In the genomic region with DNA sequence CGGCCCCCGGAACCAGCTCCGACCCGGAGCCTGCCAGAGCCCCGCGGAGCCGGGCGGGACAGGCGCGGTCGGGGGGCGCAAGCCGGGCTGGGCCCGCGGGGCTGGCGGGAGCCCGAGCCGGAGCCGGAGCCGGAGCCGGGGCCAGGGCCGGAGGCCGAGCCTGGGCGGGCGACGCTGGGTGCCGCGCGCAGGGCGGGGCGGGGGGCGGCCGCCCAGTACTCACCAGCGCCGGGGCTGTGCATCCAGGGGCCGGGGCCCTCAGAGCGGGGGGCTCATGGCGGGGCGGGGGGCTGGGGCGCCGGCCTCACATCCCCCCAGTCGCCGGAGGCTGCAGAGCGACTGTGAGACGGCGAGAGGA, we compare ENCODE assay signal across 8 cellular contexts. TPM values are rescaled to one million over a fixed set of nuclear protein-coding genes. Genes with fewer than 3 reads are reported as not detected.
DNase-seq lines count a peak whose midpoint lies in the region; ATAC-seq and TF ChIP-seq lines count a peak whose summit lies in the region.

No MANE protein-coding gene starts in this region.

- no peaks in the 10 kb centered on the region for H3K9me3 ChIP-seq in HCT116 (ENCODE audit: control insufficient read depth in 1 of 2, insufficient read depth in 1 of 2, low read depth in 1 of 2, low read length in 2 of 2)
- H3K9me3 ChIP-seq in hepatocyte (ENCODE audit: low read depth), result no peaks in the 10 kb centered on the region

- H3K36me3 Mint-ChIP-seq in WTC11, result no peaks in the 10 kb centered on the region; the same call in 1 of the 2 replicates

- POLR2A ChIA-PET in AG04449 (lab: Yijun Ruan, JAX) (interaction anchor here (1.0 to 3.4 kb wide), 6 partner anchors 10 to 62 kb away, joined by 3 to 14 read pairs (median 10); no protein-coding TSS in a partner anchor), HCT116 (lab: Charles Lee) (interaction anchor here (1.8 kb wide), 1 partner anchor 12 kb away, joined by 9 read pairs; no protein-coding TSS in a partner anchor), WTC11 (lab: Charles Lee) (interaction anchor here (0.6 to 1.7 kb wide), 4 partner anchors 8 to 1564 kb away, joined by 3 to 8 read pairs (median 4); no protein-coding TSS in a partner anchor)

- peaks cover 33 to 74% of the 10 kb centered on the region in 2 experiments for H3K4me1 ChIP-seq in HCT116 (ENCODE audit: control insufficient read depth in 1 of 2, insufficient read depth in 2 of 2, low read length in 2 of 2)
- H3K4me1 ChIP-seq in hepatocyte (ENCODE audit: insufficient read depth), result peaks cover 53% of the 10 kb centered on the region

- no peaks in the 10 kb centered on the region for H4K20me1 ChIP-seq in HCT116 (ENCODE audit: insufficient read depth)
- peaks cover 2% of the 10 kb centered on the region for H4K20me1 ChIP-seq in hepatocyte (ENCODE audit: insufficient read depth, poor library complexity, severe bottlenecking)

- TF ChIP-seq RAD21 in HCT116 (IDR thresholded peaks at IDR 0.05; ENCODE audit: low read depth), result no peak

- intact Hi-C loops in HCT116 (cut with micrococcal nuclease), result no loop called here

- RAD21 ChIA-PET in HCT116 (lab: Charles Lee; ENCODE audit: low non-redundant PET in 1 of 2, low total read pairs in 2 of 2, uncharacterized antibody in 2 of 2, unreplicated experiment in 2 of 2), result no interaction called here

- peaks cover 12% of the 10 kb centered on the region for H3K27me3 Mint-ChIP-seq in WTC11 (ENCODE audit: low read depth)

- H2AFZ ChIP-seq in HCT116 (ENCODE audit: low read depth, low read length, poor library complexity, severe bottlenecking) (no peak overlapping the region), hepatocyte (peak overlapping the region; percentile 37)

- no peaks in the 10 kb centered on the region for H3K9me3 Mint-ChIP-seq in WTC11

- DNase-seq in AG04449 (ENCODE audit: low read depth, low spot score) (no peak), HCT116 (ENCODE audit: low read depth, low spot score) (no peak), WTC11 (ENCODE audit: low spot score) (no peak), hepatocyte (ENCODE audit: low spot score) (no peak), GM03348 (ENCODE audit: low spot score) (no peak)
- no peak for DNase-seq in stimulated activated naive CD8-positive, alpha-beta T cell treated with anti-CD3 and anti-CD28 coated beads, Interleukin-15, Interleukin-2, amounts not matched to agents 100 U/mL and 50 U/mL, for 24 hours
- DNase-seq in stimulated activated naive CD4-positive, alpha-beta T cell treated with Interleukin-2 at 50 U/mL for 16 hours (lab: John Stamatoyannopoulos, UW), result no peak

- ATAC-seq in HCT116, result peak; percentile 43
- ATAC-seq in WTC11, result peak; percentile 3
- peak; percentile 1 for ATAC-seq in stimulated activated naive CD8-positive, alpha-beta T cell treated with anti-CD3 and anti-CD28 coated beads, Interleukin-15, Interleukin-2, amounts not matched to agents 100 U/mL and 50 U/mL, for 24 hours
- no peak for ATAC-seq in HG03342 (IDR thresholded peaks at IDR 0.05; ENCODE audit: unreplicated experiment)

- H3K9me2 ChIP-seq in HCT116 (ENCODE audit: insufficient read depth), result no peaks in the 10 kb centered on the region
- H3K9me2 ChIP-seq in hepatocyte (replicated peaks; ENCODE audit: insufficient read depth), result no peaks in the 10 kb centered on the region

- H3K79me2 ChIP-seq in HCT116 (ENCODE audit: insufficient read depth, low read length) (peaks cover 51% of the 10 kb centered on the region), hepatocyte (peaks cover 66% of the 10 kb centered on the region)

- no peaks in the 10 kb centered on the region for H3K36me3 ChIP-seq in HCT116 (ENCODE audit: control insufficient read depth in 1 of 2, insufficient read depth in 2 of 2, low read length in 2 of 2)
- H3K36me3 ChIP-seq in hepatocyte (replicated peaks; ENCODE audit: insufficient read depth, low read depth), result no peaks in the 10 kb centered on the region

- CTCF ChIA-PET in AG04449 (lab: Yijun Ruan, JAX) (interaction anchor here (3.1 to 39.4 kb wide), 2 partner anchors 12 to 15 kb away, joined by 18 to 751 read pairs; no protein-coding TSS in a partner anchor), HCT116 (lab: Charles Lee) (interaction anchor here (0.7 to 0.9 kb wide), 2 partner anchors 77 to 85 kb away, joined by 4 to 5 read pairs; partner anchors contain the start of gene VDR), WTC11 (lab: Charles Lee) (interaction anchor here (0.7 to 7.6 kb wide), 10 partner anchors 9 to 130 kb away, joined by 3 to 134 read pairs (median 5); partner anchors contain the start of genes RAPGEF3 and VDR)

- H3K4me3 ChIP-seq in AG04449 (ENCODE audit: low read depth, low read length) (peak overlapping the region; percentile 84), HCT116 (replicated peaks in 1 of 2; ENCODE audit: low read depth in 1 of 2, low read length in 2 of 2) (peak overlapping the region; percentile 70 to 86), hepatocyte (peak overlapping the region; percentile 51)

- TF ChIP-seq CTCF in AG04449 (IDR thresholded peaks at IDR 0.05; ENCODE audit: insufficient read depth, low read length, missing control alignments) (no peak), HCT116 (IDR thresholded peaks at IDR 0.05 in 2 of 3, conservative IDR thresholded peaks at IDR 0.05 in 1 of 3; ENCODE audit: borderline replicate concordance in 1 of 3, insufficient read depth in 1 of 3, low read depth in 2 of 3, low read length in 2 of 3) (no peak), WTC11 (IDR thresholded peaks at IDR 0.05) (no peak), hepatocyte (IDR thresholded peaks at IDR 0.05; ENCODE audit: poor library complexity) (no peak)

- no TSS peak for BruUV-seq in HCT116 (replicated peaks; lab: Mats Ljungman, UMichigan)

- peak overlapping the region; percentile 98 for H3K27ac ChIP-seq in HCT116 (ENCODE audit: low read depth, low read length)
- peak overlapping the region; percentile 98 for H3K27ac ChIP-seq in hepatocyte

- peak overlapping the region; percentile 97 for H3K9ac ChIP-seq in HCT116 (ENCODE audit: low read length)

- H3K4me1 Mint-ChIP-seq in WTC11, result peaks cover 59% of the 10 kb centered on the region

- no peak overlapping the region for H3K27ac Mint-ChIP-seq in WTC11

- 0% methylated on average over 5 of the region's 46 CpGs for WGBS in hepatocyte (ENCODE audit: low lambda C conversion rate, missing lambda C conversion rate)

- no peak overlapping the region for H3K4me3 Mint-ChIP-seq in WTC11

- H3K27me3 ChIP-seq in HCT116 (ENCODE audit: insufficient read depth, low read length), result no peaks in the 10 kb centered on the region
- no peaks in the 10 kb centered on the region for H3K27me3 ChIP-seq in hepatocyte

- H3K4me2 ChIP-seq in HCT116 (ENCODE audit: low read length) (peak overlapping the region; percentile 100), hepatocyte (peak overlapping the region; percentile 95)

- TF ChIP-seq POLR2A in HCT116 (IDR thresholded peaks at IDR 0.05; ENCODE audit: borderline replicate concordance, extremely low read depth, insufficient read depth, insufficient read length), result no peak

TF ChIP-seq in HCT116, 20 proteins besides CTCF, POLR2A, EP300 and RAD21:
- TF ChIP-seq ZFX (IDR thresholded peaks at IDR 0.05) (peak; percentile 86), EZH2 (IDR thresholded peaks at IDR 0.05) (no peak), EGR1 (IDR thresholded peaks at IDR 0.05; ENCODE audit: low read depth) (no peak)

TF ChIP-seq in WTC11, 78 proteins besides CTCF, POLR2A, EP300 and RAD21:
- no peak for TF ChIP-seq NR2C2 (CRISPR knock-in tag; IDR thresholded peaks at IDR 0.05)
- no peak for TF ChIP-seq MAX (CRISPR knock-in tag; IDR thresholded peaks at IDR 0.05)
- TF ChIP-seq GRHL2 (CRISPR knock-in tag; IDR thresholded peaks at IDR 0.05; ENCODE audit: insufficient replicate concordance, severe bottlenecking), result no peak
- TF ChIP-seq ZNF416 (CRISPR knock-in tag; IDR thresholded peaks at IDR 0.05), result no peak
- TF ChIP-seq ZNF423 (CRISPR knock-in tag; IDR thresholded peaks at IDR 0.05), result peak; percentile 12; the same call in 1 of the 2 replicates

RNA-seq across cellular contexts. Expression of gene HDAC7, which starts 0.2 kb away (rescaled TPM):
- total RNA-seq in HCT116 (2021; ENCODE audit: unreplicated experiment), result 38.1 TPM
- 23.3 and 24.6 TPM in 2 replicates for polyA plus RNA-seq in HCT116 (2012)
- total RNA-seq in WTC11 (2021), result 89.9 to 111 TPM (median 94.7 TPM) in 3 replicates
- total RNA-seq in hepatocyte, result 17.9 and 19.0 TPM in 2 replicates
- polyA plus RNA-seq in hepatocyte, result 41.2 and 45.5 TPM in 2 replicates

RNA-seq across cellular contexts. Expression of gene SLC48A1, which starts 46.5 kb away (rescaled TPM):
- total RNA-seq in HCT116 (2021; ENCODE audit: unreplicated experiment), result 20.0 TPM
- polyA plus RNA-seq in HCT116 (2012), result 12.2 and 15.7 TPM in 2 replicates
- total RNA-seq in WTC11 (2021), result 13.5 to 16.8 TPM (median 13.8 TPM) in 3 replicates
- 11.2 and 13.0 TPM in 2 replicates for total RNA-seq in hepatocyte
- polyA plus RNA-seq in hepatocyte, result 20.2 and 22.6 TPM in 2 replicates
